Comparison of ENCODE assay signal across 13 cellular contexts in the genomic region with DNA sequence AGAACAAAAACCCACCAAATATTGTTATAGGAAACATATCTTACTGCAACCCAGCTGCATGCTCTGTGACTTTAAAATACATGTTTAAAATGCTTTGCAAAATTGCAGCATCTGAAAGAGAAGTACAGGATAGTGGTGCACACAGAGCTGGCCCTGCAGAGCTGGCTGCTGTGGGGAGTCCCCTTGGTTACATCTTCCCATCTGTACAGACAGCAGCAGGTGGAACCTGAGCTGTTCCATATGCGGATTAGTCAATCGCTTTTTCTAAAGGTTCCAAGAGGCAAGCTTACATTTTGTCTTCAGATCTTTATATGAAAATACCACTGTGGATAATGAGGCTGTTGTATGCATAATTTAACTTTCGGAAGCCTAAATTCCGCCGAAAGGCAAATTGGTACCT.
"Had no signal": no experiment of that assay in that cellular context is flagged by ENCODE, and none has a peak within 500 bp of the region (broad histone marks: within the 10 kb centered on the region; RNA-seq: fewer than 3 reads in every experiment).

No MANE protein-coding gene starts in this region.

- ATAC-seq: activated naive CD4-positive, alpha-beta T cell treated with anti-CD3 and anti-CD28 coated beads, Interleukin-2, amount 50 U/mL, for 72 hours; left cardiac atrium; right cardiac atrium; stimulated activated effector memory CD8-positive, alpha-beta T cell treated with anti-CD3 and anti-CD28 coated beads, Interleukin-12 subunit alpha, Interleukin-12 subunit beta, amount 100 ng/mL, for 72 hours had no signal

- DNase-seq: activated T-cell treated with anti-CD3 and anti-CD28 coated beads, Interleukin-2, amount 50 U/mL, for 1 hour; amniotic stem cell; brain microvascular endothelial cell; cerebellar nuclear complex; erythroblast; immature natural killer cell; left cardiac atrium; naive B cell; right cardiac atrium; tibial artery; uterus had no signal
